In genomic region chr11:34916014-34916809, GRCh38 we compare ENCODE assay signal across 8 cellular contexts. TPM values are rescaled to one million over a fixed set of nuclear protein-coding genes. Genes with fewer than 3 reads are reported as not detected.
DNase-seq lines count a peak whose midpoint lies in the region; ATAC-seq and TF ChIP-seq lines count a peak whose summit lies in the region.

APIP (minus strand) TSS chr11:34916379; CDS start chr11:34916284, 95 bp downstream.
PDHX (plus strand) TSS chr11:34916618; CDS start chr11:34916656, 38 bp downstream.

- peaks cover 25% of the 10 kb centered on the region for H3K4me1 Mint-ChIP-seq in CD14-positive monocyte

- intact Hi-C loops in CD14-positive monocyte (cut with micrococcal nuclease), result no loop called here

- H3K4me3 Mint-ChIP-seq in CD14-positive monocyte, result peak within 1 kb of the TSS; percentile 94 to 99

- peak; percentile 97 for DNase-seq in CD14-positive monocyte (ENCODE audit: low spot score)
- DNase-seq in NCI-H748 (lab: John Stamatoyannopoulos, UW; ENCODE audit: unreplicated experiment), result peak; percentile 99
- DNase-seq in activated CD4-positive, alpha-beta T cell treated with anti-CD3 and anti-CD28 coated beads, Interleukin-2, amount 50 U/mL, for 1 hour, result peak; percentile 97
- peak; percentile 60 for DNase-seq in cortex of kidney (lab: John Stamatoyannopoulos, UW)
- DNase-seq in left kidney (ENCODE audit: low read depth, low spot score), result peak; percentile 100
- peak; percentile 98 for DNase-seq in stimulated activated CD4-positive, alpha-beta T cell treated with anti-CD3 and anti-CD28 coated beads, Interleukin-1b, Interleukin-23, amount 100 ng/mL, for 48 hours

- peak; percentile 92 for ATAC-seq in GM19395 (IDR thresholded peaks at IDR 0.05; ENCODE audit: unreplicated experiment)
- ATAC-seq in HG03558 (IDR thresholded peaks at IDR 0.05; ENCODE audit: extremely low read depth, unreplicated experiment), result peak; percentile 92

- H3K27ac Mint-ChIP-seq in CD14-positive monocyte, result peak within 1 kb of the TSS; percentile 95 to 99 (median 97)

- H3K9me3 Mint-ChIP-seq in CD14-positive monocyte, result peaks cover 0 to 6% (median 0%) of the 10 kb centered on the region in 7 donors

- TF ChIP-seq CTCF in CD14-positive monocyte (IDR thresholded peaks at IDR 0.05), result no peak

- peaks cover 0 to 1% (median 0%) of the 10 kb centered on the region in 3 donors for H3K27me3 Mint-ChIP-seq in CD14-positive monocyte (ENCODE audit: low read depth in 3 of 3)

- peaks cover 19 to 22% of the 10 kb centered on the region in 2 donors for H3K36me3 Mint-ChIP-seq in CD14-positive monocyte

RNA-seq across cellular contexts. Expression of gene APIP, which starts in this region (rescaled TPM):
- 10 to 100 TPM; 22.9 to 25.4 TPM for polyA plus RNA-seq in CD14-positive monocyte

RNA-seq across cellular contexts. Expression of gene PDHX, which starts in this region (rescaled TPM):
- polyA plus RNA-seq in CD14-positive monocyte, result 10 to 100 TPM; 17.5 to 19.5 TPM

Comparison
In these comparisons a context has a peak if more than half of its experiments do, and no peak if none do; other contexts are left out.
1. Peak in every context shown above with its lines: DNase-seq and ATAC-seq.